Comparison of ENCODE assay signal across 22 cellular contexts in the genomic region with DNA sequence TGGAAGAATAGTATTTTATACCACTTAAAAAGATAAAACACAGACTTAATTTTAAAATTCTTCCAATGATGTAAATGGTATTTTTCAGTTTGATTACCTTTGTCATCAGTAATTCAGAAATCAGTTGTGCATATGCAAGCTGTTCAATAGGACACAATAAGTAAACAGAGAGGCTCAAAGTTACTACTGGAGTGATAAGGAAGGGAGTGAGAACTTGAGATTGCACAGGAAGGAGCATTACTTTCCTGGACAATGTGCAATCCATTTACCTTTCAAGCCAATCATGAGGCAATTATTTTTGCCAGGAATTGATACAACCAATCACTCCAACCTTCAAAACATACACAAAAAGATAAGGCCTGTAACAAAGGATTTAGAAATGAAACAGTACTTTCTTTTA.
DNase-seq lines count a peak whose midpoint lies in the region; ATAC-seq, FAIRE-seq and TF ChIP-seq lines count a peak whose summit lies in the region.
"Had no signal": no experiment of that assay in that cellular context is flagged by ENCODE, and none has a peak within 500 bp of the region (broad histone marks: within the 10 kb centered on the region; RNA-seq: fewer than 3 reads in every experiment).

No MANE protein-coding gene starts in this region.

- TF ChIP-seq CTCF in HCT116 (IDR thresholded peaks at IDR 0.05 in 2 of 3, conservative IDR thresholded peaks at IDR 0.05 in 1 of 3; ENCODE audit: borderline replicate concordance in 1 of 3, insufficient read depth in 1 of 3, low read depth in 2 of 3, low read length in 2 of 3) (no peak), GM10266 (IDR thresholded peaks at IDR 0.05; ENCODE audit: control insufficient read depth, insufficient read depth, low read depth, missing control alignments) (no peak), RWPE1 (conservative IDR thresholded peaks at IDR 0.05; ENCODE audit: low read depth) (no peak)

- H3K4me3 ChIP-seq in HCT116 (replicated peaks in 1 of 2; ENCODE audit: low read depth in 1 of 2, low read length in 2 of 2) = no peak overlapping the region
- H3K4me3 ChIP-seq in small intestine (ENCODE audit: low read depth in 1 of 2, low read length in 2 of 2) = no peak overlapping the region
- H3K4me3 ChIP-seq: A549; BLaER1 treated with 17β-estradiol and CSF1 and Interleukin-3, amounts not matched to agents 10 nM and 100 nM had no signal

- POLR2A ChIA-PET in HCT116 (lab: Charles Lee) = no interaction called here
- POLR2A ChIA-PET in RWPE1 (lab: Yijun Ruan, JAX; ENCODE audit: low non-redundant PET) = no interaction called here

- no peaks in the 10 kb centered on the region for H3K27me3 ChIP-seq in HCT116 (ENCODE audit: insufficient read depth, low read length)
- H3K27me3 ChIP-seq in small intestine (ENCODE audit: control insufficient read depth in 2 of 2, insufficient read depth in 2 of 2, low read length in 2 of 2) = no peaks in the 10 kb centered on the region
- H3K27me3 ChIP-seq: BLaER1 treated with 17β-estradiol and CSF1 and Interleukin-3, amounts not matched to agents 10 nM and 100 nM had no signal

- no peak for TF ChIP-seq RAD21 in HCT116 (IDR thresholded peaks at IDR 0.05; ENCODE audit: low read depth)

- H3K36me3 ChIP-seq in HCT116 (ENCODE audit: control insufficient read depth in 1 of 2, insufficient read depth in 2 of 2, low read length in 2 of 2) (no peaks in the 10 kb centered on the region), small intestine (ENCODE audit: control insufficient read depth in 2 of 2, insufficient read depth in 2 of 2, low read length in 2 of 2) (no peaks in the 10 kb centered on the region)
- H3K36me3 ChIP-seq: BLaER1 treated with 17β-estradiol and CSF1 and Interleukin-3, amounts not matched to agents 10 nM and 100 nM had no signal

- H3K4me1 ChIP-seq in HCT116 (ENCODE audit: control insufficient read depth in 1 of 2, insufficient read depth in 2 of 2, low read length in 2 of 2) = peaks cover 13 to 18% of the 10 kb centered on the region in 2 experiments
- H3K4me1 ChIP-seq in small intestine (ENCODE audit: control insufficient read depth in 2 of 2, insufficient read depth in 1 of 2, low read depth in 1 of 2, low read length in 1 of 2) = no peaks in the 10 kb centered on the region
- H3K4me1 ChIP-seq: BLaER1 treated with 17β-estradiol and CSF1 and Interleukin-3, amounts not matched to agents 10 nM and 100 nM had no signal

- no peaks in the 10 kb centered on the region for H4K20me1 ChIP-seq in HCT116 (ENCODE audit: insufficient read depth)
- H4K20me1 ChIP-seq: BLaER1 treated with 17β-estradiol and CSF1 and Interleukin-3, amounts not matched to agents 10 nM and 100 nM had no signal

- CTCF ChIA-PET in HCT116 (lab: Charles Lee) = no interaction called here
- CTCF ChIA-PET in RWPE1 (lab: Yijun Ruan, JAX) = no interaction called here

- FAIRE-seq in small intestine (lab: Jason Lieb, UNC) = no peak
- FAIRE-seq: A549, GM12891, GM19239 had no signal

- no peak for ATAC-seq in HCT116
- ATAC-seq in left colon = peak; percentile 76
- ATAC-seq: A549; CD8-positive, alpha-beta T cell had no signal

- intact Hi-C loops in HCT116 (cut with micrococcal nuclease) (no loop called here), left colon (cut with DNase I, micrococcal nuclease) (no loop called here)

- BruUV-seq in HCT116 (replicated peaks; lab: Mats Ljungman, UMichigan) = no TSS peak

- RAD21 ChIA-PET in HCT116 (lab: Charles Lee; ENCODE audit: low non-redundant PET in 1 of 2, low total read pairs in 2 of 2, uncharacterized antibody in 2 of 2, unreplicated experiment in 2 of 2) = no interaction called here

- H3K9me3 ChIP-seq in HCT116 (ENCODE audit: control insufficient read depth in 1 of 2, insufficient read depth in 1 of 2, low read depth in 1 of 2, low read length in 2 of 2) (no peaks in the 10 kb centered on the region), small intestine (ENCODE audit: control insufficient read depth, low read depth) (no peaks in the 10 kb centered on the region)
- H3K9me3 ChIP-seq: A549, Caco-2 had no signal

- no peak overlapping the region for H3K9ac ChIP-seq in HCT116 (ENCODE audit: low read length)
- H3K9ac ChIP-seq: BLaER1 treated with 17β-estradiol and CSF1 and Interleukin-3, amounts not matched to agents 10 nM and 100 nM had no signal

- H3K79me2 ChIP-seq in HCT116 (ENCODE audit: insufficient read depth, low read length) = no peaks in the 10 kb centered on the region

- H3K4me2 ChIP-seq in HCT116 (ENCODE audit: low read length) = no peak overlapping the region
- H3K4me2 ChIP-seq: A549; BLaER1 treated with 17β-estradiol and CSF1 and Interleukin-3, amounts not matched to agents 10 nM and 100 nM had no signal

- no peak for TF ChIP-seq POLR2A in HCT116 (IDR thresholded peaks at IDR 0.05; ENCODE audit: borderline replicate concordance, extremely low read depth, insufficient read depth, insufficient read length)

- no peaks in the 10 kb centered on the region for H3K9me2 ChIP-seq in HCT116 (ENCODE audit: insufficient read depth)

- no peak overlapping the region for H3K27ac ChIP-seq in HCT116 (ENCODE audit: low read depth, low read length)
- H3K27ac ChIP-seq in small intestine (ENCODE audit: low read depth in 1 of 2, low read length in 1 of 2) = no peak overlapping the region
- H3K27ac ChIP-seq in RWPE1 = no peak overlapping the region
- H3K27ac ChIP-seq: A549; BLaER1 treated with 17β-estradiol and CSF1 and Interleukin-3, amounts not matched to agents 10 nM and 100 nM; C4-2B had no signal

- peak overlapping the region; percentile 59 for H2AFZ ChIP-seq in HCT116 (ENCODE audit: low read depth, low read length, poor library complexity, severe bottlenecking)

- DNase-seq in HCT116 (ENCODE audit: low read depth, low spot score) = no peak
- DNase-seq in left colon = no peak
- DNase-seq in small intestine = peak; percentile 46
- DNase-seq in GM10266 (ENCODE audit: extremely low spot score) = no peak
- DNase-seq in RWPE1 (ENCODE audit: low spot score) = no peak
- no peak for DNase-seq in activated CD4-positive, alpha-beta T cell treated with anti-CD3 and anti-CD28 coated beads, Interleukin-2, amount 50 U/mL, for 4 hours
- DNase-seq: 8988T; AML-193; Caco-2; CD4-positive, alpha-beta T cell; CD8-positive, alpha-beta T cell; DMS 273 treated with DMSO at 0.1 percent for 48 hours; DMS153; DMS79; DND-41; EL; GDM1 had no signal

TF ChIP-seq in HCT116, 20 proteins besides CTCF, POLR2A, EP300 and RAD21:
- TF ChIP-seq, protein P1, sequence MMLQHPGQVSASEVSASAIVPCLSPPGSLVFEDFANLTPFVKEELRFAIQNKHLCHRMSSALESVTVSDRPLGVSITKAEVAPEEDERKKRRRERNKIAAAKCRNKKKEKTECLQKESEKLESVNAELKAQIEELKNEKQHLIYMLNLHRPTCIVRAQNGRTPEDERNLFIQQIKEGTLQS (IDR thresholded peaks at IDR 0.05) = no peak
- TF ChIP-seq EGR1 (IDR thresholded peaks at IDR 0.05; ENCODE audit: low read depth) (no peak), YY1 (IDR thresholded peaks at IDR 0.05; ENCODE audit: extremely low read depth, insufficient replicate concordance, low read depth, low read length) (no peak), ELF1 (IDR thresholded peaks at IDR 0.05; ENCODE audit: borderline replicate concordance, low read depth) (no peak), SP1 (IDR thresholded peaks at IDR 0.05; ENCODE audit: low read depth) (no peak), SRF (IDR thresholded peaks at IDR 0.05; ENCODE audit: low read depth) (no peak), EZH2 (IDR thresholded peaks at IDR 0.05) (no peak), CEBPB (IDR thresholded peaks at IDR 0.05; ENCODE audit: low read depth) (no peak), ZFX (IDR thresholded peaks at IDR 0.05) (no peak), TCF7L2 (IDR thresholded peaks at IDR 0.05; ENCODE audit: borderline replicate concordance, extremely low read depth, insufficient read depth, insufficient read length) (no peak)
- TF ChIP-seq, protein P2, sequence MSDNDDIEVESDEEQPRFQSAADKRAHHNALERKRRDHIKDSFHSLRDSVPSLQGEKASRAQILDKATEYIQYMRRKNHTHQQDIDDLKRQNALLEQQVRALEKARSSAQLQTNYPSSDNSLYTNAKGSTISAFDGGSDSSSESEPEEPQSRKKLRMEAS (IDR thresholded peaks at IDR 0.05) = no peak
- TF ChIP-seq, protein P3, sequence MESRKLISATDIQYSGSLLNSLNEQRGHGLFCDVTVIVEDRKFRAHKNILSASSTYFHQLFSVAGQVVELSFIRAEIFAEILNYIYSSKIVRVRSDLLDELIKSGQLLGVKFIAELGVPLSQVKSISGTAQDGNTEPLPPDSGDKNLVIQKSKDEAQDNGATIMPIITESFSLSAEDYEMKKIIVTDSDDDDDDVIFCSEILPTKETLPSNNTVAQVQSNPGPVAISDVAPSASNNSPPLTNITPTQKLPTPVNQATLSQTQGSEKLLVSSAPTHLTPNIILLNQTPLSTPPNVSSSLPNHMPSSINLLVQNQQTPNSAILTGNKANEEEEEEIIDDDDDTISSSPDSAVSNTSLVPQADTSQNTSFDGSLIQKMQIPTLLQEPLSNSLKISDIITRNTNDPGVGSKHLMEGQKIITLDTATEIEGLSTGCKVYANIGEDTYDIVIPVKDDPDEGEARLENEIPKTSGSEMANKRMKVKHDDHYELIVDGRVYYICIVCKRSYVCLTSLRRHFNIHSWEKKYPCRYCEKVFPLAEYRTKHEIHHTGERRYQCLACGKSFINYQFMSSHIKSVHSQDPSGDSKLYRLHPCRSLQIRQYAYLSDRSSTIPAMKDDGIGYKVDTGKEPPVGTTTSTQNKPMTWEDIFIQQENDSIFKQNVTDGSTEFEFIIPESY (IDR thresholded peaks at IDR 0.05; ENCODE audit: extremely low read depth, insufficient replicate concordance, low read length) = no peak
